Comparison of ENCODE assay signal across 1 cellular context in genomic region chr14:102633906-102634595, GRCh38.
A peak's percentile ranks its signal among the peaks of the same experiment; 100 is the strongest.
TF ChIP-seq lines count a peak whose summit lies in the region.

No MANE protein-coding gene starts in this region.

TF ChIP-seq in GM12878, 131 proteins besides CTCF, POLR2A, EP300 and RAD21 (continued from another document):
- TF ChIP-seq, protein P1, sequence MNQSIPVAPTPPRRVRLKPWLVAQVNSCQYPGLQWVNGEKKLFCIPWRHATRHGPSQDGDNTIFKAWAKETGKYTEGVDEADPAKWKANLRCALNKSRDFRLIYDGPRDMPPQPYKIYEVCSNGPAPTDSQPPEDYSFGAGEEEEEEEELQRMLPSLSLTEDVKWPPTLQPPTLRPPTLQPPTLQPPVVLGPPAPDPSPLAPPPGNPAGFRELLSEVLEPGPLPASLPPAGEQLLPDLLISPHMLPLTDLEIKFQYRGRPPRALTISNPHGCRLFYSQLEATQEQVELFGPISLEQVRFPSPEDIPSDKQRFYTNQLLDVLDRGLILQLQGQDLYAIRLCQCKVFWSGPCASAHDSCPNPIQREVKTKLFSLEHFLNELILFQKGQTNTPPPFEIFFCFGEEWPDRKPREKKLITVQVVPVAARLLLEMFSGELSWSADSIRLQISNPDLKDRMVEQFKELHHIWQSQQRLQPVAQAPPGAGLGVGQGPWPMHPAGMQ (IDR thresholded peaks at IDR 0.05; ENCODE audit: borderline replicate concordance), result no peak
- no peak for TF ChIP-seq ASH2L (IDR thresholded peaks at IDR 0.05; ENCODE audit: borderline replicate concordance, low read depth)
- TF ChIP-seq ZNF207 (IDR thresholded peaks at IDR 0.05; ENCODE audit: borderline replicate concordance), result no peak
- TF ChIP-seq ATF2 (IDR thresholded peaks at IDR 0.05; ENCODE audit: low read length), result peak; percentile 42; the same call in 1 of the 2 replicates
- peak; percentile 43 for TF ChIP-seq EED (IDR thresholded peaks at IDR 0.05; ENCODE audit: low read depth)
- peak; percentile 72 for TF ChIP-seq JUNB (IDR thresholded peaks at IDR 0.05)
- TF ChIP-seq RUNX3 (IDR thresholded peaks at IDR 0.05; ENCODE audit: low read length), result peak; percentile 82
- TF ChIP-seq IRF3 (IDR thresholded peaks at IDR 0.05), result no peak
- TF ChIP-seq SREBF2 (IDR thresholded peaks at IDR 0.05; ENCODE audit: low read length), result no peak
- TF ChIP-seq MEF2A (IDR thresholded peaks at IDR 0.05; ENCODE audit: insufficient read depth, low read depth, low read length), result 0 out of 2 replicates have a peak, but pooled peaks have one; percentile 6
